8 cellular contexts compared by ENCODE assay signal in genomic region chr1:174021611-174022079, GRCh38. TPM values are rescaled to one million over a fixed set of nuclear protein-coding genes. Genes with fewer than 3 reads are reported as not detected.
DNase-seq lines count a peak whose midpoint lies in the region; ATAC-seq and TF ChIP-seq lines count a peak whose summit lies in the region.

No MANE protein-coding gene starts in this region.

- H3K4me2 ChIP-seq in SU-DHL-6 (ENCODE audit: low read depth, low read length, poor library complexity, severe bottlenecking), result peak overlapping the region; percentile 76

- H3K9me3 ChIP-seq in SU-DHL-6 (ENCODE audit: insufficient read depth, low read length), result no peaks in the 10 kb centered on the region
- H3K9me3 ChIP-seq in skeletal muscle tissue (ENCODE audit: control insufficient read depth in 3 of 3, low read length in 3 of 3), result no peaks in the 10 kb centered on the region

- peaks cover 26 to 34% (median 29%) of the 10 kb centered on the region in 3 donors for H3K4me1 ChIP-seq in skeletal muscle tissue (ENCODE audit: control insufficient read depth in 3 of 3, insufficient read depth in 3 of 3, low read length in 3 of 3)

- H3K36me3 Mint-ChIP-seq in brain, result peaks cover 9% of the 10 kb centered on the region

- H3K36me3 ChIP-seq in SU-DHL-6 (ENCODE audit: low read length), result peaks cover 6% of the 10 kb centered on the region; the same call in 1 of the 2 replicates
- H3K36me3 ChIP-seq in skeletal muscle tissue (ENCODE audit: control insufficient read depth in 3 of 3, insufficient read depth in 3 of 3, low read length in 3 of 3), result no peaks in the 10 kb centered on the region

- peak overlapping the region; percentile 98 for H2AFZ ChIP-seq in SU-DHL-6 (ENCODE audit: low read depth, low read length, severe bottlenecking)

- H3K79me2 ChIP-seq in SU-DHL-6 (ENCODE audit: insufficient read depth, low read length), result peaks cover 53% of the 10 kb centered on the region

- H4K20me1 ChIP-seq in SU-DHL-6 (ENCODE audit: low read depth, low read length), result peaks cover 23% of the 10 kb centered on the region

- H3K9me3 Mint-ChIP-seq in brain, result no peaks in the 10 kb centered on the region

- H3K4me1 Mint-ChIP-seq in brain, result peaks cover 57% of the 10 kb centered on the region

- ATAC-seq in GM19467 (IDR thresholded peaks at IDR 0.05; ENCODE audit: unreplicated experiment) (peak; percentile 32), HG03565 (IDR thresholded peaks at IDR 0.05; ENCODE audit: unreplicated experiment) (peak; percentile 16)

- no peaks in the 10 kb centered on the region for H3K9me2 ChIP-seq in SU-DHL-6 (replicated peaks; ENCODE audit: insufficient read depth, low read length)

- peak overlapping the region; percentile 90 to 100 (median 98) for H3K4me3 Mint-ChIP-seq in brain

- TF ChIP-seq CTCF in SU-DHL-6 (IDR thresholded peaks at IDR 0.05; ENCODE audit: insufficient read depth, low read length, poor library complexity, severe bottlenecking) (no peak), brain (conservative IDR thresholded peaks at IDR 0.05) (no peak)

- H3K9ac ChIP-seq in SU-DHL-6 (ENCODE audit: low read length) (peak overlapping the region; percentile 92), skeletal muscle tissue (ENCODE audit: low read depth in 1 of 3, low read length in 3 of 3) (peak overlapping the region; percentile 87 to 98 (median 92))

- H3K4me3 ChIP-seq in SU-DHL-6 (ENCODE audit: insufficient read depth, low read length, poor library complexity, severe bottlenecking), result peak overlapping the region; percentile 80
- H3K4me3 ChIP-seq in skeletal muscle tissue (ENCODE audit: low read length in 3 of 3), result peak overlapping the region; percentile 94 to 99 (median 96)

- H3F3A ChIP-seq in SU-DHL-6 (ENCODE audit: insufficient read depth), result peaks cover 3% of the 10 kb centered on the region; the same call in 1 of the 2 replicates

- H3K27me3 Mint-ChIP-seq in brain, result no peaks in the 10 kb centered on the region

- peak overlapping the region; percentile 84 to 97 (median 95) for H3K27ac Mint-ChIP-seq in brain

- DNase-seq in DMS114 treated with DMSO at 0.1 percent for 48 hours (lab: John Stamatoyannopoulos, UW; ENCODE audit: unreplicated experiment), result peak; percentile 46
- peak; percentile 51 for DNase-seq in iPS-NIHi11 (ENCODE audit: low spot score)
- no peak for DNase-seq in NCI-H446 treated with DMSO at 0.1 percent for 48 hours (lab: John Stamatoyannopoulos, UW)

- no peaks in the 10 kb centered on the region for H3K27me3 ChIP-seq in SU-DHL-6 (ENCODE audit: low read length)
- H3K27me3 ChIP-seq in skeletal muscle tissue (ENCODE audit: control insufficient read depth in 3 of 3, insufficient read depth in 3 of 3, low read length in 3 of 3), result no peaks in the 10 kb centered on the region

- H3K27ac ChIP-seq in SU-DHL-6 (ENCODE audit: low read depth, low read length), result peak overlapping the region; percentile 58
- H3K27ac ChIP-seq in skeletal muscle tissue (ENCODE audit: low read depth, low read length), result peak overlapping the region; percentile 97

RNA-seq across cellular contexts. Expression of gene RC3H1, which starts 0.5 kb away (rescaled TPM):
- polyA plus RNA-seq in brain (ENCODE audit: insufficient read depth, low read depth, low replicate concordance), result 2.0 TPM
- total RNA-seq in skeletal muscle tissue, result 19.8 TPM
